23 cellular contexts compared by ENCODE assay signal in the genomic region with DNA sequence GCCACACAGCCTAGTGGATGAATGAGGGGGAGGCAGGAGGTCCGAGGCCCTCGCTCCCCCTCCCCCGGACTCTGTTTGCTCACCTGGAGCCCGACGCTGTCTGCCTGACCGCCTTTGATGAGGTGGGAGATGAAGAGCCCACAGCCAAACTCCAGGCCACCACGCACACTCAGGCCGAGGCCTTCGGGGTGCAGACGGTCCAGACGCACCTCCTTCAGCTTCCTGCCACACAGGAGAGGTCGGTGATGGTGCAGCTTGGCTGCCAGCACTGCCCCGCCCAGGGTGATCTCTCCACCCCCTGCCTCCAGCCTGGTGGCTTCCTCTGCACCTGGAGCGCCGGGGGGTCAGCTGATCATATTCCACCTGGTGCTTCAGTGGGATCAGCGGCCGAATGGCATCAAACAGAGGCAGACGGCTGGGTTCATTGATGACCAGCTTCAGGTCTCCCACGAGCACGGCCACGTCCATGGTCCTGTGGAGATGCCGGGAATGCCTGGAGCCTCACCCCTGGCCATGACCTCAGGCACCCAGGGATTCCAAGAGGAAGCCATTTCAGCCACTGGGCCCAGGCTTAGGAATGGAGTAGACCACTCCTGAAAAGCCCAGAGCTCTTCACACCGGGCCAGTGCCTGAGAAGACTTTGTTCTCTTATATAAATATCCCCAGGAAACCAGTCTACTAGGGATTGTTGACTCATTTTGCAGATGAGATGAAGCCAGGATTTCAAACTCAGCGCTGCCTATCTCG. TPM values are rescaled to one million over a fixed set of nuclear protein-coding genes. Genes with fewer than 3 reads are reported as not detected.
DNase-seq lines count a peak whose midpoint lies in the region; ATAC-seq lines count a peak whose summit lies in the region.
"Had no signal": no experiment of that assay in that cellular context is flagged by ENCODE, and none has a peak within 500 bp of the region (broad histone marks: within the 10 kb centered on the region; RNA-seq: fewer than 3 reads in every experiment).

No MANE protein-coding gene starts in this region.

- H2AFZ ChIP-seq in neuronal stem cell (ENCODE audit: low read length) = no peak overlapping the region
- H2AFZ ChIP-seq: GM23338 had no signal

- no peaks in the 10 kb centered on the region for H3K9me3 ChIP-seq in SJCRH30 (replicated peaks)
- no peaks in the 10 kb centered on the region for H3K9me3 ChIP-seq in neuronal stem cell (replicated peaks in 1 of 2; ENCODE audit: control insufficient read depth in 2 of 2, insufficient read depth in 1 of 2, low read depth in 1 of 2, low read length in 2 of 2)

- peak; percentile 11 for DNase-seq in DMS79 (lab: John Stamatoyannopoulos, UW)
- no peak for DNase-seq in DMS79 treated with DMSO at 0.1 percent for 48 hours (lab: John Stamatoyannopoulos, UW)
- DNase-seq in NCI-H2081 treated with DMSO at 0.1 percent for 48 hours (lab: John Stamatoyannopoulos, UW) = peak; percentile 8
- no peak for DNase-seq in SJCRH30
- DNase-seq in neuronal stem cell (ENCODE audit: low spot score) = no peak
- DNase-seq: activated CD4-positive, CD25-positive, alpha-beta regulatory T cell; activated CD8-positive, alpha-beta memory T cell treated with anti-CD3 and anti-CD28 coated beads, Interleukin-2, amount 10 ng/mL, durations not matched to agents 7 days and 5 days; activated naive CD4-positive, alpha-beta T cell; C1 segment of cervical spinal cord; erythroblast; glutamatergic neuron; immature natural killer cell; MM.1S had no signal

- ATAC-seq in GM18517 (IDR thresholded peaks at IDR 0.05; ENCODE audit: unreplicated experiment) (no peak), HG03135 (IDR thresholded peaks at IDR 0.05; ENCODE audit: unreplicated experiment) (no peak), GM18502 (IDR thresholded peaks at IDR 0.05; ENCODE audit: poor library complexity, unreplicated experiment) (no peak)
- ATAC-seq: activated CD8-positive, alpha-beta memory T cell treated with anti-CD3 and anti-CD28 coated beads, Interleukin-2, amount 10 ng/mL, durations not matched to agents 7 days and 5 days; GM23338 had no signal

- H2BK120ac ChIP-seq in neuronal stem cell (ENCODE audit: low read depth, low read length) = no peak overlapping the region

- no peaks in the 10 kb centered on the region for H3K36me3 ChIP-seq in SJCRH30
- no peaks in the 10 kb centered on the region for H3K36me3 ChIP-seq in neuronal stem cell (replicated peaks in 1 of 2; ENCODE audit: control insufficient read depth in 2 of 2, insufficient read depth in 2 of 2, low read length in 2 of 2)

- no peak overlapping the region for H3K14ac ChIP-seq in neuronal stem cell (ENCODE audit: low read length)

- peak overlapping the region; percentile 6 for H3K23ac ChIP-seq in neuronal stem cell (ENCODE audit: low read depth, low read length, poor library complexity)

- H3K4me1 ChIP-seq in SJCRH30 (peaks cover 40% of the 10 kb centered on the region), neuronal stem cell (ENCODE audit: control insufficient read depth in 2 of 2, insufficient read depth in 1 of 2, low read depth in 1 of 2, low read length in 2 of 2) (peaks cover 0 to 13% of the 10 kb centered on the region in 2 donors)

- no peak overlapping the region for H4K8ac ChIP-seq in neuronal stem cell (ENCODE audit: low read depth, low read length)

- H3K27ac ChIP-seq in SJCRH30 (peak overlapping the region; percentile 8; the same call in 1 of the 2 replicates), neuronal stem cell (replicated peaks; ENCODE audit: low read length) (no peak overlapping the region)
- H3K27ac ChIP-seq: coronary artery had no signal

- H3K27me3 ChIP-seq in SJCRH30 (no peaks in the 10 kb centered on the region), neuronal stem cell (ENCODE audit: control insufficient read depth in 3 of 3, insufficient read depth in 3 of 3, low read depth in 1 of 3, low read length in 3 of 3) (peaks cover 0 to 45% (median 0%) of the 10 kb centered on the region in 3 experiments)

- no peak overlapping the region for H3K4me3 ChIP-seq in SJCRH30
- no peak overlapping the region for H3K4me3 ChIP-seq in neuronal stem cell (ENCODE audit: low read length in 2 of 2)
- H3K4me3 ChIP-seq: coronary artery, GM23338 had no signal

- peak overlapping the region; percentile 58 for H2BK5ac ChIP-seq in neuronal stem cell (ENCODE audit: low read length)

- H3K4ac ChIP-seq in neuronal stem cell (ENCODE audit: low read length) = no peak overlapping the region

- peak overlapping the region; percentile 39 for H2BK15ac ChIP-seq in neuronal stem cell (ENCODE audit: low read length)

- H2BK12ac ChIP-seq in neuronal stem cell (ENCODE audit: low read length) = no peak overlapping the region

- H3K4me2 ChIP-seq in neuronal stem cell (ENCODE audit: insufficient read depth, low read length, poor library complexity, severe bottlenecking) = no peak overlapping the region
- H3K4me2 ChIP-seq: GM23338 had no signal

- H2AK5ac ChIP-seq in neuronal stem cell (ENCODE audit: low read depth, low read length) = peak overlapping the region; percentile 86

- H3K18ac ChIP-seq in neuronal stem cell (ENCODE audit: low read length) = peak overlapping the region; percentile 84

- H3K9ac ChIP-seq in neuronal stem cell (ENCODE audit: low read depth, low read length, poor library complexity) = no peak overlapping the region

- no CpG with 5 or more reads among the region's 25 CpGs for WGBS in neuronal stem cell (ENCODE audit: extremely low coverage in 2 of 2, insufficient read length in 2 of 2, insufficient replicate concordance in 1 of 2), 2 donors

- H4K91ac ChIP-seq in neuronal stem cell (ENCODE audit: low read depth, low read length, poor library complexity) = no peak overlapping the region

- H3K79me1 ChIP-seq in neuronal stem cell (ENCODE audit: low read depth, low read length) = no peaks in the 10 kb centered on the region

RNA-seq across cellular contexts. Expression of a gene that starts 13.0 kb away (rescaled TPM):
- total RNA-seq in SJCRH30 (2014; rRNA removed; shearing (Covaris generic)) = 0.35 and 0.47 TPM in 2 replicates
- 0.57 TPM for polyA plus RNA-seq in neuronal stem cell (2013, experiment 1 of 2)
- 0.66 TPM for polyA plus RNA-seq in neuronal stem cell (2013, experiment 2 of 2)
- total RNA-seq: A172; activated CD8-positive, alpha-beta memory T cell treated with anti-CD3 and anti-CD28 coated beads, Interleukin-2, amount 10 ng/mL, durations not matched to agents 7 days and 5 days; aorta; neural crest cell had no signal
- polyA plus RNA-seq: immature natural killer cell had no signal

RNA-seq across cellular contexts. Expression of a gene that starts 15.8 kb away (rescaled TPM):
- 3.3 and 5.9 TPM in 2 replicates for total RNA-seq in SJCRH30 (2014; rRNA removed; shearing (Covaris generic))
- 0.35 TPM for polyA plus RNA-seq in neuronal stem cell (2013, experiment 1 of 2)
- polyA plus RNA-seq in neuronal stem cell (2013, experiment 2 of 2) = 0.37 TPM
- total RNA-seq: A172; activated CD8-positive, alpha-beta memory T cell treated with anti-CD3 and anti-CD28 coated beads, Interleukin-2, amount 10 ng/mL, durations not matched to agents 7 days and 5 days; aorta; neural crest cell; renal cortical epithelial cell; subcutaneous adipose tissue had no signal
- polyA plus RNA-seq: aorta, immature natural killer cell had no signal

RNA-seq across cellular contexts. Expression of a gene that starts 54.6 kb away (rescaled TPM):
- not detected in 2 replicates for total RNA-seq in SJCRH30 (2014; rRNA removed; shearing (Covaris generic))
- polyA plus RNA-seq in neuronal stem cell (2013, experiment 1 of 2) = 0.85 TPM
- polyA plus RNA-seq in neuronal stem cell (2013, experiment 2 of 2) = 0.51 TPM
- total RNA-seq: A172, renal cortical epithelial cell had no signal
- polyA plus RNA-seq: immature natural killer cell had no signal

Comparison
In these comparisons a context has a peak if more than half of its experiments do, and no peak if none do; other contexts are left out.
1. DNase-seq: peak in DMS79 (single experiment) and NCI-H2081 treated with DMSO at 0.1 percent for 48 hours (single experiment); none in DMS79 treated with DMSO at 0.1 percent for 48 hours (single experiment), SJCRH30 (0 of 2) and neuronal stem cell (single experiment).